24 cellular contexts compared by ENCODE assay signal in genomic region chr4:184427093-184427492, GRCh38. TPM values are rescaled to one million over a fixed set of nuclear protein-coding genes. Genes with fewer than 3 reads are reported as not detected.
DNase-seq lines count a peak whose midpoint lies in the region; ATAC-seq, FAIRE-seq and TF ChIP-seq lines count a peak whose summit lies in the region.
"Had no signal": no experiment of that assay in that cellular context is flagged by ENCODE, and none has a peak within 500 bp of the region (broad histone marks: within the 10 kb centered on the region; RNA-seq: fewer than 3 reads in every experiment).

No MANE protein-coding gene starts in this region.

- no peak for TF ChIP-seq POLR2A in HepG2 (IDR thresholded peaks at IDR 0.05; ENCODE audit: insufficient read depth in 1 of 2, low read depth in 2 of 2, low read length in 2 of 2)
- no peak for TF ChIP-seq POLR2A in right lobe of liver (IDR thresholded peaks at IDR 0.05)

- H4K20me1 ChIP-seq in HepG2 (ENCODE audit: insufficient read depth, low read length) = peaks cover 3% of the 10 kb centered on the region; the same call in 1 of the 2 replicates

- DNase-seq in HepG2 (ENCODE audit: low spot score) (no peak), right lobe of liver (no peak), mucosa of descending colon (no peak), type B pancreatic cell (ENCODE audit: extremely low spot score, unreplicated experiment) (no peak), LoVo (ENCODE audit: low spot score) (no peak), dermis blood vessel endothelial cell (no peak), iPS-NIHi7 (ENCODE audit: extremely low spot score) (no peak)
- DNase-seq in activated CD8-positive, alpha-beta T cell treated with anti-CD3 and anti-CD28 coated beads, Interleukin-2, amount 10 ng/mL, durations not matched to agents 7 days and 5 days = no peak
- DNase-seq: activated CD4-positive, alpha-beta T cell treated with anti-CD3 and anti-CD28 coated beads, Interleukin-2, amount 50 U/mL, for 4 hours; activated gamma-delta T cell; DMS153; dorsolateral prefrontal cortex; glutamatergic neuron; mesendoderm; NCI-H1694 treated with DMSO at 0.1 percent for 48 hours; NCI-H446; nucleus accumbens; SHP77; sigmoid colon; stimulated activated CD4-positive, alpha-beta T cell treated with anti-CD3 and anti-CD28 coated beads, Interleukin-1b, Interleukin-23, amount 100 ng/mL, for 48 hours; T1000; testis had no signal

- H3K27ac ChIP-seq in HepG2 (ENCODE audit: extremely low read length, insufficient read depth, low read length) = no peak overlapping the region
- no peak overlapping the region for H3K27ac ChIP-seq in right lobe of liver

- no peaks in the 10 kb centered on the region for H3K27me3 Mint-ChIP-seq in activated CD8-positive, alpha-beta T cell treated with anti-CD3 and anti-CD28 coated beads, Interleukin-2, amount 10 ng/mL, durations not matched to agents 7 days and 5 days (ENCODE audit: low read depth)
- no peaks in the 10 kb centered on the region for H3K27me3 Mint-ChIP-seq in type B pancreatic cell

- TF ChIP-seq EP300 in HepG2 (IDR thresholded peaks at IDR 0.05; ENCODE audit: low read depth in 2 of 2, low read length in 2 of 2) = no peak
- no peak for TF ChIP-seq EP300 in HepG2 (CRISPR knock-in tag; IDR thresholded peaks at IDR 0.05; ENCODE audit: borderline replicate concordance)

- FAIRE-seq in HepG2 (lab: Jason Lieb, UNC) = no peak
- FAIRE-seq: islet of Langerhans had no signal

- BruUV-seq in HepG2 (replicated peaks; lab: Mats Ljungman, UMichigan) = no TSS peak

- no peak for TF ChIP-seq RAD21 in HepG2 (CRISPR knock-in tag; IDR thresholded peaks at IDR 0.05)

- H3K36me3 ChIP-seq in HepG2 (replicated peaks in 1 of 2; ENCODE audit: control insufficient read depth in 1 of 2, insufficient read depth in 2 of 2, low read length in 2 of 2) (peaks cover 13 to 58% of the 10 kb centered on the region in 2 experiments), right lobe of liver (peaks cover 0 to 45% (median 20%) of the 10 kb centered on the region in 4 donors), mucosa of descending colon (ENCODE audit: low read depth) (no peaks in the 10 kb centered on the region)

- intact Hi-C loops in HepG2 (cut with micrococcal nuclease; ENCODE audit: unreplicated experiment) = no loop called here
- intact Hi-C loops in right lobe of liver (cut with DNase I) = no loop called here
- intact Hi-C loops in mucosa of descending colon (cut with DNase I, micrococcal nuclease) = no loop called here

- H3K4me2 ChIP-seq in HepG2 (ENCODE audit: low read depth, low read length) = no peak overlapping the region

- in situ Hi-C loops in HepG2 (cut with HindIII; ENCODE audit: extremely low pct_ligation_motif_present, low pct_unique_long_range_greater_than_20kb) = no loop called here

- H3K9me3 Mint-ChIP-seq in activated CD8-positive, alpha-beta T cell treated with anti-CD3 and anti-CD28 coated beads, Interleukin-2, amount 10 ng/mL, durations not matched to agents 7 days and 5 days (ENCODE audit: insufficient read depth) = peaks cover 4% of the 10 kb centered on the region
- peaks cover 5% of the 10 kb centered on the region for H3K9me3 Mint-ChIP-seq in type B pancreatic cell

- H3K9ac ChIP-seq in HepG2 (ENCODE audit: insufficient read depth, low read depth, low read length) = no peak overlapping the region

- POLR2A ChIA-PET in HepG2 (lab: Yijun Ruan, JAX) = interaction anchor here (1.9 kb wide), 1 partner anchor 13 kb away, joined by 5 read pairs; no protein-coding TSS in a partner anchor
- POLR2A ChIA-PET in activated CD8-positive, alpha-beta T cell treated with anti-CD3 and anti-CD28 coated beads, Interleukin-2, amount 10 ng/mL, durations not matched to agents 7 days and 5 days (lab: Charles Lee) = interaction anchor here (0.6 kb wide), 1 partner anchor 13 kb away, joined by 3 read pairs; no protein-coding TSS in a partner anchor

- ATAC-seq in HepG2 = no peak
- no peak for ATAC-seq in right lobe of liver
- no peak for ATAC-seq in activated CD8-positive, alpha-beta T cell treated with anti-CD3 and anti-CD28 coated beads, Interleukin-2, amount 10 ng/mL, durations not matched to agents 7 days and 5 days
- ATAC-seq in mucosa of descending colon = peak; percentile 85
- ATAC-seq: esophagus mucosa had no signal

- no peak overlapping the region for H2AFZ ChIP-seq in HepG2 (ENCODE audit: low read length)

- H3K36me3 Mint-ChIP-seq in activated CD8-positive, alpha-beta T cell treated with anti-CD3 and anti-CD28 coated beads, Interleukin-2, amount 10 ng/mL, durations not matched to agents 7 days and 5 days (ENCODE audit: low read depth) = peaks cover 62% of the 10 kb centered on the region
- H3K36me3 Mint-ChIP-seq in type B pancreatic cell = peaks cover 40% of the 10 kb centered on the region

- H3K4me3 Mint-ChIP-seq in activated CD8-positive, alpha-beta T cell treated with anti-CD3 and anti-CD28 coated beads, Interleukin-2, amount 10 ng/mL, durations not matched to agents 7 days and 5 days = no peak overlapping the region
- H3K4me3 Mint-ChIP-seq in type B pancreatic cell = no peak overlapping the region

- peaks cover 18% of the 10 kb centered on the region for H3K79me2 ChIP-seq in HepG2 (ENCODE audit: insufficient read depth, low read length)

- WGBS in HepG2 (ENCODE audit: low lambda C conversion rate) = 92% methylated on average over 3 of the region's 3 CpGs
- WGBS in right lobe of liver (ENCODE audit: insufficient coverage, low coverage, low lambda C conversion rate, missing lambda C conversion rate) = 92% methylated on average over 3 of the region's 3 CpGs

- peaks cover 45% of the 10 kb centered on the region for H3K4me1 Mint-ChIP-seq in activated CD8-positive, alpha-beta T cell treated with anti-CD3 and anti-CD28 coated beads, Interleukin-2, amount 10 ng/mL, durations not matched to agents 7 days and 5 days (ENCODE audit: low read depth)
- peaks cover 12% of the 10 kb centered on the region for H3K4me1 Mint-ChIP-seq in type B pancreatic cell (ENCODE audit: unreplicated experiment)

- H3K4me1 ChIP-seq in HepG2 (ENCODE audit: insufficient read depth, low read length) (peaks cover 10% of the 10 kb centered on the region), right lobe of liver (peaks cover 0 to 4% (median 0%) of the 10 kb centered on the region in 4 donors), mucosa of descending colon (ENCODE audit: low read depth) (peaks cover 10% of the 10 kb centered on the region)

- H3K4me3 ChIP-seq in HepG2 (replicated peaks in 1 of 3; ENCODE audit: insufficient read depth in 1 of 3, low read depth in 2 of 3, low read length in 3 of 3) = no peak overlapping the region
- no peak overlapping the region for H3K4me3 ChIP-seq in right lobe of liver
- no peak overlapping the region for H3K4me3 ChIP-seq in mucosa of descending colon
- H3K4me3 ChIP-seq: dorsolateral prefrontal cortex, sigmoid colon, testis had no signal

- H3K9me3 ChIP-seq in HepG2 (ENCODE audit: low read length) (no peaks in the 10 kb centered on the region), right lobe of liver (no peaks in the 10 kb centered on the region), mucosa of descending colon (no peaks in the 10 kb centered on the region)
- H3K9me3 ChIP-seq: sigmoid colon, testis had no signal

- TF ChIP-seq CTCF in HepG2 (CRISPR knock-in tag; IDR thresholded peaks at IDR 0.05) = no peak
- no peak for TF ChIP-seq CTCF in right lobe of liver (IDR thresholded peaks at IDR 0.05)
- no peak for TF ChIP-seq CTCF in mucosa of descending colon (IDR thresholded peaks at IDR 0.05)
- no peak for TF ChIP-seq CTCF in type B pancreatic cell (conservative IDR thresholded peaks at IDR 0.05)

- CTCF ChIA-PET in HepG2 (lab: Yijun Ruan, JAX; ENCODE audit: low intra/inter-chr PET ratio, low total read pairs) = no interaction called here
- CTCF ChIA-PET in activated CD8-positive, alpha-beta T cell treated with anti-CD3 and anti-CD28 coated beads, Interleukin-2, amount 10 ng/mL, durations not matched to agents 7 days and 5 days (lab: Charles Lee) = no interaction called here

- H3K27me3 ChIP-seq in HepG2 (ENCODE audit: control insufficient read depth in 1 of 2, insufficient read depth in 2 of 2, low read length in 2 of 2) (no peaks in the 10 kb centered on the region), right lobe of liver (no peaks in the 10 kb centered on the region)
- H3K27me3 ChIP-seq: dorsolateral prefrontal cortex, sigmoid colon, testis had no signal

- peak overlapping the region; percentile 71 for H3K27ac Mint-ChIP-seq in activated CD8-positive, alpha-beta T cell treated with anti-CD3 and anti-CD28 coated beads, Interleukin-2, amount 10 ng/mL, durations not matched to agents 7 days and 5 days
- peak overlapping the region; percentile 3 for H3K27ac Mint-ChIP-seq in type B pancreatic cell

RNA-seq across cellular contexts. Expression of gene IRF2, which starts 47.3 kb away (rescaled TPM):
- total RNA-seq in HepG2 (2016; rRNA removed; fragmentation: Illumina TruSeq; extraction: Trizol) = 15.5 and 24.8 TPM in 2 replicates
- 5.4 TPM in 2 replicates for total RNA-seq in HepG2 (2016; cell fraction: cytosol; rRNA removed; fragmentation: Illumina TruSeq; extraction: Trizol; ENCODE audit: low read depth)
- 17.9 and 20.9 TPM in 2 replicates for total RNA-seq in HepG2 (2016; cell fraction: insoluble cytoplasmic fraction; rRNA removed; fragmentation: Illumina TruSeq; extraction: Trizol)
- 7.7 and 9.9 TPM in 2 replicates for total RNA-seq in HepG2 (2016; cell fraction: membrane; rRNA removed; fragmentation: Illumina TruSeq; extraction: Trizol)
- total RNA-seq in HepG2 (2016; cell fraction: nucleus; rRNA removed; fragmentation: Illumina TruSeq; extraction: Trizol) = 17.7 and 22.0 TPM in 2 replicates
- 26.0 and 28.8 TPM in 2 replicates for polyA plus RNA-seq in HepG2 (2011; rRNA removed)
- 21.1 and 25.7 TPM in 2 replicates for polyA plus RNA-seq in HepG2 (2011; cell fraction: cytosol; rRNA removed)
- polyA plus RNA-seq in HepG2 (2011; cell fraction: nucleus; rRNA removed) = 16.4 and 17.7 TPM in 2 replicates
- 21.7 and 29.0 TPM in 2 replicates for polyA plus RNA-seq in HepG2 (2012)
- polyA plus RNA-seq in HepG2 (2016; cell fraction: cytosol; fragmentation: Illumina TruSeq; extraction: Trizol; ENCODE audit: low read depth) = 1.6 and 1.8 TPM in 2 replicates
- polyA plus RNA-seq in HepG2 (2016; cell fraction: insoluble cytoplasmic fraction; fragmentation: Illumina TruSeq; extraction: Trizol; ENCODE audit: low read depth) = 24.7 and 29.5 TPM in 2 replicates
- 4.4 and 4.5 TPM in 2 replicates for polyA plus RNA-seq in HepG2 (2016; cell fraction: membrane; fragmentation: Illumina TruSeq; extraction: Trizol; ENCODE audit: low read depth)
- polyA plus RNA-seq in HepG2 (2016; cell fraction: nucleus; fragmentation: Illumina TruSeq; extraction: Trizol; ENCODE audit: insufficient read depth, low read depth) = 14.4 and 16.3 TPM in 2 replicates
- 18.1 and 29.1 TPM in 2 replicates for polyA minus RNA-seq in HepG2 (2011; rRNA and poly(A)+ RNA removed; ENCODE audit: low replicate concordance)
- 29.9 and 31.0 TPM in 2 replicates for polyA minus RNA-seq in HepG2 (2011; cell fraction: cytosol; rRNA and poly(A)+ RNA removed)
- polyA minus RNA-seq in HepG2 (2011; cell fraction: nucleus; rRNA and poly(A)+ RNA removed) = 43.4 and 57.2 TPM in 2 replicates
- total RNA-seq in right lobe of liver = 10 to 100 TPM; 16.9 to 29.0 (median 21.3) TPM
- 10 to 100 TPM; 59.7 to 65.3 TPM for total RNA-seq in activated CD8-positive, alpha-beta T cell treated with anti-CD3 and anti-CD28 coated beads, Interleukin-2, amount 10 ng/mL, durations not matched to agents 7 days and 5 days
- 10 to 100 TPM; 39.3 to 59.8 (median 53.5) TPM for total RNA-seq in mucosa of descending colon
- total RNA-seq in type B pancreatic cell (ENCODE audit: low replicate concordance) = 19.7 and 23.6 TPM in 2 replicates
- 27.4 and 31.8 TPM in 2 replicates for total RNA-seq in dermis blood vessel endothelial cell
